8 cellular contexts compared by ENCODE assay signal in the genomic region with DNA sequence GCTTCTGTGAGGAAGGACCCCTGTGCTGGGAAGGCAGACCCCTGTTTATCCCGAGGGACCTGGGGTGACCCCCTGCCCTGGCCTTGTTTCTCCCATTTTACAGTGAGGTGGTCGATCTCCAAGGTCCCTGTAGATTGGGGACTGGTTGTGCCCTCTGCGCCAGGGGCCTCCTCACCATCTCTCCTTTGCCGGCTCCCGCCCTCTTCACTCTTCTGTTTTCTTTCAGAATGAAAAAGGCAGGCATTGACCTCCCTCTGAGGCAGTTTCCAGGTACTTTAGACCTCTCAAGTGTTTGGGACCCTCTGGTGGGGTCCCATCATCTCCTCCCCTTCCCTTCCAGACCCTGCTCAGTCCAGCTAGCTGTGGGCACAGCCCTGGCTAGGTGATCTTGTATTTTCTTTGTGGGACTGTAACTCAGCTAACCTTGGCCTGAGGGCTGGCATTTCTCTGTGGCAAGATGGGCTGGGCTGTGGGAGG. TPM values are rescaled to one million over a fixed set of nuclear protein-coding genes. Genes with fewer than 3 reads are reported as not detected.
DNase-seq lines count a peak whose midpoint lies in the region; ATAC-seq, FAIRE-seq and TF ChIP-seq lines count a peak whose summit lies in the region.

No MANE protein-coding gene starts in this region.

- H3K79me2 ChIP-seq in H9 (ENCODE audit: insufficient read depth, low read length) (peaks cover 32% of the 10 kb centered on the region; the same call in 1 of the 2 replicates), hepatocyte (peaks cover 62% of the 10 kb centered on the region)

- H2AK5ac ChIP-seq in H9 (ENCODE audit: insufficient read length, low read length) = no peak overlapping the region

- FAIRE-seq in D721Med (lab: Jason Lieb, UNC) = no peak

- H3K56ac ChIP-seq in H9 (ENCODE audit: insufficient read length, low read depth, low read length) = no peak overlapping the region

- H3K9me3 Mint-ChIP-seq in H9 = no peaks in the 10 kb centered on the region
- H3K9me3 Mint-ChIP-seq in activated T-helper 1 cell treated with anti-CD3 and anti-CD28 coated beads, Interleukin-12 subunit alpha, Interleukin-12 subunit beta, Interleukin-2, Interleukin-4 antibody, amounts not matched to agents 30 ng/mL and 10 ng/mL and 1 ng/mL, durations not matched to agents 14 hours and 24 hours and 36 hours = no peaks in the 10 kb centered on the region

- H4K8ac ChIP-seq in H9 (replicated peaks; ENCODE audit: insufficient read length, low read depth, low read length) = no peak overlapping the region

- peak overlapping the region; percentile 70 for H2BK12ac ChIP-seq in H9 (ENCODE audit: insufficient read length, low read depth, low read length)

- H4K20me1 ChIP-seq in H9 (ENCODE audit: control insufficient read depth, insufficient read depth, insufficient read length) = no peaks in the 10 kb centered on the region
- peaks cover 44% of the 10 kb centered on the region for H4K20me1 ChIP-seq in hepatocyte (ENCODE audit: insufficient read depth, poor library complexity, severe bottlenecking)

- H2BK120ac ChIP-seq in H9 (ENCODE audit: low read depth, low read length, poor library complexity, severe bottlenecking) = peak overlapping the region; percentile 70

- H3K27me3 Mint-ChIP-seq in H9 (ENCODE audit: low read depth) = no peaks in the 10 kb centered on the region
- peaks cover 4% of the 10 kb centered on the region for H3K27me3 Mint-ChIP-seq in activated T-helper 1 cell treated with anti-CD3 and anti-CD28 coated beads, Interleukin-12 subunit alpha, Interleukin-12 subunit beta, Interleukin-2, Interleukin-4 antibody, amounts not matched to agents 30 ng/mL and 10 ng/mL and 1 ng/mL, durations not matched to agents 14 hours and 24 hours and 36 hours (ENCODE audit: insufficient read depth)

- H3K9ac ChIP-seq in H9 (ENCODE audit: extremely low read depth, insufficient read length, low read length) = peak overlapping the region; percentile 67
- H3K9ac ChIP-seq in skeletal muscle satellite cell (ENCODE audit: low read depth, low read length) = peak overlapping the region; percentile 98

- intact Hi-C loops in activated T-helper 1 cell treated with anti-CD3 and anti-CD28 coated beads, Interleukin-12 subunit alpha, Interleukin-12 subunit beta, Interleukin-2, Interleukin-4 antibody, amounts not matched to agents 30 ng/mL and 10 ng/mL and 1 ng/mL, durations not matched to agents 14 hours and 24 hours and 36 hours (cut with micrococcal nuclease) = loop anchor here (5.0 to 10.0 kb wide), 2 partner anchors 111 to 819 kb away; a partner anchor contains a TSS

- peak overlapping the region; percentile 93 for H3K18ac ChIP-seq in H9 (ENCODE audit: insufficient read length, low read depth, low read length)

- no peak for ATAC-seq in GM18909 (IDR thresholded peaks at IDR 0.05; ENCODE audit: poor library complexity, unreplicated experiment)

- H3K9me3 ChIP-seq in H9 (ENCODE audit: control insufficient read depth, low read depth, low read length) (no peaks in the 10 kb centered on the region), hepatocyte (ENCODE audit: low read depth) (no peaks in the 10 kb centered on the region), skeletal muscle satellite cell (replicated peaks; ENCODE audit: low read length) (no peaks in the 10 kb centered on the region)

- H3K4me2 ChIP-seq in H9 (ENCODE audit: insufficient read depth, insufficient read length, low read length) (peak overlapping the region; percentile 85), hepatocyte (peak overlapping the region; percentile 92), skeletal muscle satellite cell (ENCODE audit: low read length) (peak overlapping the region; percentile 95)

- H3K23ac ChIP-seq in H9 (ENCODE audit: insufficient read length, low read depth, low read length) = no peak overlapping the region

- TF ChIP-seq CTCF in H9 (conservative IDR thresholded peaks at IDR 0.05) (no peak), hepatocyte (IDR thresholded peaks at IDR 0.05; ENCODE audit: poor library complexity) (no peak), D721Med (IDR thresholded peaks at IDR 0.05; ENCODE audit: insufficient read depth, missing control alignments) (no peak)

- H2BK15ac ChIP-seq in H9 (ENCODE audit: low read depth, low read length) = no peak overlapping the region

- WGBS in H9 (ENCODE audit: extremely low coverage, insufficient read length, low lambda C conversion rate) = no CpG with 5 or more reads among the region's 5 CpGs
- 8% methylated on average over 5 of the region's 5 CpGs for WGBS in hepatocyte (ENCODE audit: low lambda C conversion rate, missing lambda C conversion rate)

- peaks cover 39 to 60% of the 10 kb centered on the region in 2 experiments for H3K4me1 Mint-ChIP-seq in H9
- peaks cover 15% of the 10 kb centered on the region for H3K4me1 Mint-ChIP-seq in activated T-helper 1 cell treated with anti-CD3 and anti-CD28 coated beads, Interleukin-12 subunit alpha, Interleukin-12 subunit beta, Interleukin-2, Interleukin-4 antibody, amounts not matched to agents 30 ng/mL and 10 ng/mL and 1 ng/mL, durations not matched to agents 14 hours and 24 hours and 36 hours (ENCODE audit: low read depth)

- no peak overlapping the region for H4K5ac ChIP-seq in H9 (ENCODE audit: insufficient read length, low read depth, low read length)

- peaks cover 24 to 42% (median 33%) of the 10 kb centered on the region in 3 experiments for H3K36me3 Mint-ChIP-seq in H9 (ENCODE audit: insufficient read depth in 1 of 3, low read depth in 3 of 3)
- peaks cover 3% of the 10 kb centered on the region for H3K36me3 Mint-ChIP-seq in activated T-helper 1 cell treated with anti-CD3 and anti-CD28 coated beads, Interleukin-12 subunit alpha, Interleukin-12 subunit beta, Interleukin-2, Interleukin-4 antibody, amounts not matched to agents 30 ng/mL and 10 ng/mL and 1 ng/mL, durations not matched to agents 14 hours and 24 hours and 36 hours (ENCODE audit: low read depth)

- H3K27ac ChIP-seq in H9 (ENCODE audit: insufficient read length, low read depth, low read length) = peak overlapping the region; percentile 72
- H3K27ac ChIP-seq in hepatocyte = peak overlapping the region; percentile 99

- H3K9me2 ChIP-seq in hepatocyte (replicated peaks; ENCODE audit: insufficient read depth) = no peaks in the 10 kb centered on the region

- no peak overlapping the region for H2BK20ac ChIP-seq in H9 (ENCODE audit: low read depth, low read length, poor library complexity, severe bottlenecking)

- H3K4me1 ChIP-seq in H9 (ENCODE audit: insufficient read depth, low read length) (peaks cover 14% of the 10 kb centered on the region), hepatocyte (ENCODE audit: insufficient read depth) (peaks cover 47% of the 10 kb centered on the region), skeletal muscle satellite cell (ENCODE audit: control insufficient read depth, insufficient read depth, low read length) (peaks cover 45% of the 10 kb centered on the region)

- H3K36me3 ChIP-seq in hepatocyte (replicated peaks; ENCODE audit: insufficient read depth, low read depth) = no peaks in the 10 kb centered on the region
- peaks cover 41% of the 10 kb centered on the region for H3K36me3 ChIP-seq in skeletal muscle satellite cell (ENCODE audit: insufficient read depth, low read length)

- H4K91ac ChIP-seq in H9 (ENCODE audit: insufficient read length, low read depth, low read length) = peak overlapping the region; percentile 25

- peak overlapping the region; percentile 96 for H3K4me3 Mint-ChIP-seq in H9
- H3K4me3 Mint-ChIP-seq in activated T-helper 1 cell treated with anti-CD3 and anti-CD28 coated beads, Interleukin-12 subunit alpha, Interleukin-12 subunit beta, Interleukin-2, Interleukin-4 antibody, amounts not matched to agents 30 ng/mL and 10 ng/mL and 1 ng/mL, durations not matched to agents 14 hours and 24 hours and 36 hours = peak overlapping the region; percentile 92

- H2AFZ ChIP-seq in H9 (ENCODE audit: low read length) = no peak overlapping the region
- no peak overlapping the region for H2AFZ ChIP-seq in hepatocyte

- peak overlapping the region; percentile 96 for H3K4ac ChIP-seq in H9 (ENCODE audit: low read depth, low read length)

- H3K23me2 ChIP-seq in H9 (ENCODE audit: insufficient read length, low read depth, low read length, poor library complexity, severe bottlenecking) = peaks cover 19% of the 10 kb centered on the region

- no peak for DNase-seq in H9
- DNase-seq in activated T-helper 1 cell treated with anti-CD3 and anti-CD28 coated beads, Interleukin-12 subunit alpha, Interleukin-12 subunit beta, Interleukin-2, Interleukin-4 antibody, amounts not matched to agents 30 ng/mL and 10 ng/mL and 1 ng/mL, durations not matched to agents 14 hours and 24 hours and 36 hours (ENCODE audit: low spot score) = no peak
- DNase-seq in hepatocyte (ENCODE audit: low spot score) = no peak
- DNase-seq in DMS 273 (lab: John Stamatoyannopoulos, UW; ENCODE audit: unreplicated experiment) = no peak
- no peak for DNase-seq in D721Med (ENCODE audit: insufficient read length, low spot score)
- no peak for DNase-seq in Kasumi-1 (lab: John Stamatoyannopoulos, UW)

- peaks cover 3% of the 10 kb centered on the region for H3K79me1 ChIP-seq in H9 (ENCODE audit: insufficient read depth, low read depth, low read length, poor library complexity, severe bottlenecking)

- peak overlapping the region; percentile 37 for H3K14ac ChIP-seq in H9 (ENCODE audit: insufficient read depth, low read length)

- peak overlapping the region; percentile 99 to 100 (median 99) for H3K27ac Mint-ChIP-seq in H9
- H3K27ac Mint-ChIP-seq in activated T-helper 1 cell treated with anti-CD3 and anti-CD28 coated beads, Interleukin-12 subunit alpha, Interleukin-12 subunit beta, Interleukin-2, Interleukin-4 antibody, amounts not matched to agents 30 ng/mL and 10 ng/mL and 1 ng/mL, durations not matched to agents 14 hours and 24 hours and 36 hours = peak overlapping the region; percentile 70

- H2BK5ac ChIP-seq in H9 (ENCODE audit: insufficient read length, low read length) = no peak overlapping the region

- no peak overlapping the region for H3T11ph ChIP-seq in H9 (ENCODE audit: low read length)

- H3K4me3 ChIP-seq in hepatocyte (peak overlapping the region; percentile 89), skeletal muscle satellite cell (ENCODE audit: low read length) (peak overlapping the region; percentile 85)

- H3K27me3 ChIP-seq in H9 (ENCODE audit: insufficient read depth, low read length) (no peaks in the 10 kb centered on the region), hepatocyte (no peaks in the 10 kb centered on the region), skeletal muscle satellite cell (ENCODE audit: control insufficient read depth, insufficient read depth, low read length) (no peaks in the 10 kb centered on the region)

RNA-seq across cellular contexts. Expression of a gene that starts 1.5 kb away (rescaled TPM):
- 253 and 263 TPM in 2 replicates for total RNA-seq in H9 (2021)
- total RNA-seq in activated T-helper 1 cell treated with anti-CD3 and anti-CD28 coated beads, Interleukin-12 subunit alpha, Interleukin-12 subunit beta, Interleukin-2, Interleukin-4 antibody, amounts not matched to agents 30 ng/mL and 10 ng/mL and 1 ng/mL, durations not matched to agents 14 hours and 24 hours and 36 hours = 24.1 and 25.3 TPM in 2 replicates
- 709 and 805 TPM in 2 replicates for total RNA-seq in hepatocyte
- 479 and 492 TPM in 2 replicates for polyA plus RNA-seq in hepatocyte
- total RNA-seq in skeletal muscle satellite cell (2012; rRNA removed) = 849 and 1,070 TPM in 2 replicates

RNA-seq across cellular contexts. Expression of a gene that starts 37.8 kb away (rescaled TPM):
- total RNA-seq in H9 (2021) (6.9 and 7.8 TPM in 2 replicates), hepatocyte (5.2 and 7.3 TPM in 2 replicates)
- total RNA-seq in activated T-helper 1 cell treated with anti-CD3 and anti-CD28 coated beads, Interleukin-12 subunit alpha, Interleukin-12 subunit beta, Interleukin-2, Interleukin-4 antibody, amounts not matched to agents 30 ng/mL and 10 ng/mL and 1 ng/mL, durations not matched to agents 14 hours and 24 hours and 36 hours = 9.7 and 13.5 TPM in 2 replicates
- polyA plus RNA-seq in hepatocyte = 6.3 and 8.9 TPM in 2 replicates
- 1.0 and 2.8 TPM in 2 replicates for total RNA-seq in skeletal muscle satellite cell (2012; rRNA removed)
